ENCODE assay signal across 9 cellular contexts in genomic region chr5:172534229-172535169, GRCh38.
DNase-seq lines count a peak whose midpoint lies in the region; ATAC-seq and TF ChIP-seq lines count a peak whose summit lies in the region.
"Had no signal": no experiment of that assay in that cellular context is flagged by ENCODE, and none has a peak within 500 bp of the region (broad histone marks: within the 10 kb centered on the region; RNA-seq: fewer than 3 reads in every experiment).

No MANE protein-coding gene starts in this region.

- peak overlapping the region; percentile 58 for H2AFZ ChIP-seq in ACC112 (ENCODE audit: low read length, unreplicated experiment)

- peaks cover 13% of the 10 kb centered on the region for H3K4me1 ChIP-seq in ACC112 (ENCODE audit: control insufficient read depth, insufficient read depth, low read length, unreplicated experiment)

- no peaks in the 10 kb centered on the region for H3K9me3 Mint-ChIP-seq in progenitor cell of endocrine pancreas (ENCODE audit: low read depth)

- H3K27ac Mint-ChIP-seq in progenitor cell of endocrine pancreas, result no peak overlapping the region
- H3K27ac Mint-ChIP-seq: T-cell had no signal

- H3K27ac ChIP-seq in ACC112 (ENCODE audit: low read depth, low read length), result no peak overlapping the region

- peaks cover 7% of the 10 kb centered on the region for H3K27me3 ChIP-seq in ACC112 (ENCODE audit: insufficient read depth, low read length)

- H3K27me3 Mint-ChIP-seq in progenitor cell of endocrine pancreas, result peaks cover 22% of the 10 kb centered on the region

- ATAC-seq in Right ventricle myocardium inferior (peak; percentile 7), HG02981 (IDR thresholded peaks at IDR 0.05; ENCODE audit: unreplicated experiment) (no peak)
- ATAC-seq: T-cell had no signal

- H3K79me2 ChIP-seq in ACC112 (ENCODE audit: control insufficient read depth, insufficient read depth, low read length, unreplicated experiment), result no peaks in the 10 kb centered on the region

- no peak overlapping the region for H3K4me3 Mint-ChIP-seq in progenitor cell of endocrine pancreas (ENCODE audit: low read depth)
- H3K4me3 Mint-ChIP-seq: T-cell had no signal

- H3K36me3 ChIP-seq in ACC112 (ENCODE audit: insufficient read depth, low read length), result no peaks in the 10 kb centered on the region

- no peak for TF ChIP-seq CTCF in progenitor cell of endocrine pancreas (IDR thresholded peaks at IDR 0.05; ENCODE audit: unreplicated experiment)

- peaks cover 7% of the 10 kb centered on the region for H3K4me1 Mint-ChIP-seq in progenitor cell of endocrine pancreas (ENCODE audit: low read depth)

- no peaks in the 10 kb centered on the region for H3K36me3 Mint-ChIP-seq in progenitor cell of endocrine pancreas (ENCODE audit: insufficient read depth)
- H3K36me3 Mint-ChIP-seq: T-cell had no signal

- in situ Hi-C loops in ACHN (cut with HindIII; ENCODE audit: low pct_ligation_motif_present, low pct_unique_long_range_greater_than_20kb, low sequenced_read_pairs), result no loop called here

- H3K4me3 ChIP-seq in ACC112 (ENCODE audit: low read depth, low read length), result peak overlapping the region; percentile 18; the same call in 1 of the 2 replicates

- intact Hi-C loops in Right ventricle myocardium inferior (cut with DNase I), result no loop called here

- DNase-seq in NCI-H226 (peak; percentile 49), Right ventricle myocardium inferior (ENCODE audit: missing footprints) (no peak), progenitor cell of endocrine pancreas (ENCODE audit: low spot score, unreplicated experiment) (peak; percentile 3), ACHN (no peak), medulla oblongata (ENCODE audit: extremely low spot score) (no peak), foreskin melanocyte (no peak)

Comparison
In these comparisons a context has a peak if more than half of its experiments do, and no peak if none do; other contexts are left out.
1. DNase-seq: peak in NCI-H226 (single experiment) and progenitor cell of endocrine pancreas (single experiment); none in Right ventricle myocardium inferior (single experiment), ACHN (single experiment), medulla oblongata (single experiment) and foreskin melanocyte (single experiment).